ENCODE assay signal across 1 cellular context in genomic region chr17:44053130-44053872, GRCh38.
TF ChIP-seq lines count a peak whose summit lies in the region.

No MANE protein-coding gene starts in this region.

TF ChIP-seq in GM12878, 131 proteins besides CTCF, POLR2A, EP300 and RAD21:
- TF ChIP-seq RFX5 (IDR thresholded peaks at IDR 0.05; ENCODE audit: low read depth, low read length) (no peak), NR2F1 (conservative IDR thresholded peaks at IDR 0.05) (no peak), IKZF1 (conservative IDR thresholded peaks at IDR 0.05) (no peak), PAX5 (IDR thresholded peaks at IDR 0.05; ENCODE audit: borderline replicate concordance, low read depth, low read length) (no peak), NRF1 (conservative IDR thresholded peaks at IDR 0.05; ENCODE audit: low read depth, low read length) (no peak), GATAD2B (conservative IDR thresholded peaks at IDR 0.05; ENCODE audit: low read depth) (no peak), E2F4 (IDR thresholded peaks at IDR 0.05; ENCODE audit: low read depth, low read length) (no peak)
TF ChIP-seq in GM12878: peak in this region for 0.
